ENCODE assay signal across 16 cellular contexts in the genomic region with DNA sequence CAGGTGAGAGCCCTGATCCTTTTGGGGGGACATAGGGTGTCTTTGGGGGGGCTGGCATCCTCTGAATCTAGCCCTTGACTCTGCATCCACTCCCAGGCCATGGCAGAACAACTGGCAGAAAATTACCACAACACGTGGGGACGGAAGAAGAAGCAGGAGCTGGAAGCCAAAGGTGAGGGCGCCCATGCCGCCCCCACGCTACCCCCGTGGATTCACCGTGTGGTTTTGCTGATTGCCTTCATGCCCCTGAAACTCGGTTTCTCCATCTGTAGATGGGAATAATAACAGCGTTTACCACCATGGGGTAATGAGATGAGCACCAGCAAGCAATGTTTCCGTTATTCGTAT.
DNase-seq lines count a peak whose midpoint lies in the region; ATAC-seq, FAIRE-seq and TF ChIP-seq lines count a peak whose summit lies in the region.
"Had no signal": no experiment of that assay in that cellular context is flagged by ENCODE, and none has a peak within 500 bp of the region (broad histone marks: within the 10 kb centered on the region; RNA-seq: fewer than 3 reads in every experiment).

No MANE protein-coding gene starts in this region.

- peak overlapping the region; percentile 63 to 75 for H3K27ac ChIP-seq in A549
- H3K27ac ChIP-seq in KMS-11 = no peak overlapping the region
- no peak overlapping the region for H3K27ac ChIP-seq in uterus
- H3K27ac ChIP-seq: right lobe of liver had no signal

- TF ChIP-seq POLR2A in A549 (IDR thresholded peaks at IDR 0.05; ENCODE audit: low read length) (no peak), uterus (IDR thresholded peaks at IDR 0.05) (no peak)

- peaks cover 6% of the 10 kb centered on the region for H3K36me3 Mint-ChIP-seq in Caco-2 (ENCODE audit: insufficient read depth, unreplicated experiment)
- H3K36me3 Mint-ChIP-seq in activated T-helper 17 cell treated with anti-CD3 and anti-CD28 coated beads, Interleukin-2, amount 50 U/mL, for 72 hours (ENCODE audit: low read depth) = peaks cover 55% of the 10 kb centered on the region
- H3K36me3 Mint-ChIP-seq: CD14-positive monocyte, type B pancreatic cell had no signal

- H3K27ac Mint-ChIP-seq in Caco-2 (ENCODE audit: unreplicated experiment) = no peak overlapping the region
- no peak overlapping the region for H3K27ac Mint-ChIP-seq in activated T-helper 17 cell treated with anti-CD3 and anti-CD28 coated beads, Interleukin-2, amount 50 U/mL, for 72 hours
- H3K27ac Mint-ChIP-seq: activated CD8-positive, alpha-beta T cell treated with anti-CD3 and anti-CD28 coated beads, Interleukin-2, amount 10 ng/mL, durations not matched to agents 7 days and 5 days; T-helper 17 cell; type B pancreatic cell had no signal

- H3K4me2 ChIP-seq in A549 (peak overlapping the region; percentile 85), KMS-11 (peak overlapping the region; percentile 23; the same call in 1 of the 2 replicates)

- peak overlapping the region; percentile 38 for H3K4me3 ChIP-seq in A549
- H3K4me3 ChIP-seq in Caco-2 (ENCODE audit: low read depth, low read length) = no peak overlapping the region
- no peak overlapping the region for H3K4me3 ChIP-seq in KMS-11 (IDR thresholded peaks at IDR 0.05; ENCODE audit: insufficient read depth, low read depth, low read length)
- H3K4me3 ChIP-seq in uterus = no peak overlapping the region
- H3K4me3 ChIP-seq: right lobe of liver had no signal

- FAIRE-seq in A549 (lab: Jason Lieb, UNC) = no peak
- FAIRE-seq: frontal cortex had no signal

- H3K4me3 Mint-ChIP-seq in Caco-2 (ENCODE audit: unreplicated experiment) = peak overlapping the region; percentile 30
- peak overlapping the region; percentile 33 for H3K4me3 Mint-ChIP-seq in activated T-helper 17 cell treated with anti-CD3 and anti-CD28 coated beads, Interleukin-2, amount 50 U/mL, for 72 hours
- H3K4me3 Mint-ChIP-seq: activated CD8-positive, alpha-beta T cell treated with anti-CD3 and anti-CD28 coated beads, Interleukin-2, amount 10 ng/mL, durations not matched to agents 7 days and 5 days; neural crest cell; type B pancreatic cell had no signal

- CTCF ChIA-PET in A549 (lab: Yijun Ruan, JAX) = interaction anchor here (1.0 to 12.7 kb wide), 8 partner anchors 9 to 427 kb away, joined by 3 to 160 read pairs (median 8); partner anchors contain the start of genes FAM98C, MRPS12 and SARS2
- CTCF ChIA-PET in Caco-2 (lab: Charles Lee) = interaction anchor here (0.6 kb wide), 1 partner anchor 103 kb away, joined by 4 read pairs; no protein-coding TSS in a partner anchor

- peaks cover 6% of the 10 kb centered on the region for H3K4me1 Mint-ChIP-seq in Caco-2 (ENCODE audit: low read depth, unreplicated experiment)
- peaks cover 4% of the 10 kb centered on the region for H3K4me1 Mint-ChIP-seq in activated T-helper 17 cell treated with anti-CD3 and anti-CD28 coated beads, Interleukin-2, amount 50 U/mL, for 72 hours
- H3K4me1 Mint-ChIP-seq: neural crest cell had no signal

- ATAC-seq in A549 = no peak
- no peak for ATAC-seq in activated T-helper 17 cell treated with anti-CD3 and anti-CD28 coated beads, Interleukin-2, amount 50 U/mL, for 72 hours (replicated peaks)
- ATAC-seq in GM19324 (IDR thresholded peaks at IDR 0.05; ENCODE audit: low FRiP score, unreplicated experiment) = no peak
- ATAC-seq in HG03095 (IDR thresholded peaks at IDR 0.05; ENCODE audit: unreplicated experiment) = no peak

- H3K9me3 ChIP-seq in A549 = no peaks in the 10 kb centered on the region
- H3K9me3 ChIP-seq in Caco-2 = no peaks in the 10 kb centered on the region
- no peaks in the 10 kb centered on the region for H3K9me3 ChIP-seq in uterus
- H3K9me3 ChIP-seq: right lobe of liver had no signal

- no peak for TF ChIP-seq EP300 in A549 (IDR thresholded peaks at IDR 0.05)

- H3K36me3 ChIP-seq in Caco-2 (ENCODE audit: control insufficient read depth, insufficient read depth, low read length) (no peaks in the 10 kb centered on the region), KMS-11 (ENCODE audit: insufficient read depth) (no peaks in the 10 kb centered on the region), uterus (no peaks in the 10 kb centered on the region)
- H3K36me3 ChIP-seq: right lobe of liver had no signal

- WGBS in A549 (ENCODE audit: missing lambda C conversion rate) = 62% methylated on average over 11 of the region's 11 CpGs

- H3K9ac ChIP-seq in KMS-11 = no peak overlapping the region

- H4K20me1 ChIP-seq in KMS-11 (ENCODE audit: insufficient read depth) = no peaks in the 10 kb centered on the region

- DNase-seq in A549 (ENCODE audit: low read depth in 1 of 2, low spot score in 1 of 2) (no peak), Caco-2 (no peak), NCI-H345 (lab: John Stamatoyannopoulos, UW) (no peak), uterus (no peak)
- DNase-seq: NCI-H510A treated with DMSO at 0.1 percent for 48 hours had no signal

- POLR2A ChIA-PET in A549 (lab: Yijun Ruan, JAX) (interaction anchor here (1.0 to 1.2 kb wide), 3 partner anchors 104 to 343 kb away, joined by 4 to 12 read pairs (median 8); partner anchors contain the start of genes EIF3K and FAM98C), Caco-2 (lab: Charles Lee) (no interaction called here)

- intact Hi-C loops in Caco-2 (cut with micrococcal nuclease; ENCODE audit: unreplicated experiment) (no loop called here), uterus (cut with DNase I; ENCODE audit: low total_unique reads) (no loop called here)

- H2AFZ ChIP-seq in KMS-11 (ENCODE audit: low read depth) = peak overlapping the region; percentile 75

- H3K4me1 ChIP-seq in A549 (peaks cover 16% of the 10 kb centered on the region), Caco-2 (no peaks in the 10 kb centered on the region), KMS-11 (ENCODE audit: low read depth, poor library complexity, severe bottlenecking) (peaks cover 5% of the 10 kb centered on the region), uterus (no peaks in the 10 kb centered on the region)
- H3K4me1 ChIP-seq: right lobe of liver had no signal

- TF ChIP-seq RAD21 in A549 (conservative IDR thresholded peaks at IDR 0.05 in 1 of 2, IDR thresholded peaks at IDR 0.05 in 1 of 2) = no peak

- TF ChIP-seq CTCF in A549 (IDR thresholded peaks at IDR 0.05) (no peak), Caco-2 (IDR thresholded peaks at IDR 0.05; ENCODE audit: insufficient read depth in 1 of 2, low read depth in 1 of 2, low read length in 1 of 2, severe bottlenecking in 1 of 2, unreplicated experiment in 1 of 2) (no peak), KMS-11 (conservative IDR thresholded peaks at IDR 0.05; ENCODE audit: low read depth, low read length) (no peak), uterus (IDR thresholded peaks at IDR 0.05) (no peak)

- BruUV-seq in Caco-2 (replicated peaks; lab: Mats Ljungman, UMichigan) = no TSS peak

- H3K79me2 ChIP-seq in KMS-11 (ENCODE audit: insufficient read depth, low read depth) = no peaks in the 10 kb centered on the region

- H3K27me3 Mint-ChIP-seq in Caco-2 (ENCODE audit: insufficient read depth, unreplicated experiment) = peaks cover 4% of the 10 kb centered on the region
- H3K27me3 Mint-ChIP-seq in activated T-helper 17 cell treated with anti-CD3 and anti-CD28 coated beads, Interleukin-2, amount 50 U/mL, for 72 hours = peaks cover 2% of the 10 kb centered on the region
- H3K27me3 Mint-ChIP-seq: T-helper 17 cell had no signal

- no peaks in the 10 kb centered on the region for H3K9me3 Mint-ChIP-seq in Caco-2 (ENCODE audit: unreplicated experiment)
- H3K9me3 Mint-ChIP-seq in activated T-helper 17 cell treated with anti-CD3 and anti-CD28 coated beads, Interleukin-2, amount 50 U/mL, for 72 hours = no peaks in the 10 kb centered on the region
- H3K9me3 Mint-ChIP-seq: type B pancreatic cell had no signal

- H3K27me3 ChIP-seq in Caco-2 (replicated peaks; ENCODE audit: control insufficient read depth, insufficient read depth, low read length) (no peaks in the 10 kb centered on the region), KMS-11 (ENCODE audit: insufficient read depth, low read depth) (peaks cover 44% of the 10 kb centered on the region; the same call in 1 of the 2 replicates), uterus (no peaks in the 10 kb centered on the region)
- H3K27me3 ChIP-seq: right lobe of liver had no signal

TF ChIP-seq in A549, 52 proteins besides CTCF, POLR2A, EP300 and RAD21 (continues in another document):
- TF ChIP-seq HEYL (CRISPR knock-in tag; IDR thresholded peaks at IDR 0.05) (no peak), JUNB (IDR thresholded peaks at IDR 0.05) (no peak), E2F6 (IDR thresholded peaks at IDR 0.05; ENCODE audit: borderline replicate concordance, low read depth) (no peak), MAX (IDR thresholded peaks at IDR 0.05) (no peak), RFX5 (IDR thresholded peaks at IDR 0.05) (no peak), HMGXB4 (CRISPR knock-in tag; IDR thresholded peaks at IDR 0.05; ENCODE audit: borderline replicate concordance) (no peak), CHD2 (IDR thresholded peaks at IDR 0.05; ENCODE audit: low read length, partially characterized antibody) (no peak), ZSCAN20 (CRISPR knock-in tag; IDR thresholded peaks at IDR 0.05) (no peak), HOXB5 (CRISPR knock-in tag; IDR thresholded peaks at IDR 0.05) (no peak), KDM1A (IDR thresholded peaks at IDR 0.05; ENCODE audit: low read depth) (no peak), GATA3 (IDR thresholded peaks at IDR 0.05; ENCODE audit: borderline replicate concordance) (no peak), ZNF302 (CRISPR knock-in tag; IDR thresholded peaks at IDR 0.05) (no peak), BHLHE40 (IDR thresholded peaks at IDR 0.05; ENCODE audit: low read depth, low read length) (no peak)

Comparison
In these comparisons a context has a peak if more than half of its experiments do, and no peak if none do; other contexts are left out.
1. H3K27ac ChIP-seq: peak in A549 (2 of 2); none in KMS-11 (single experiment) and uterus (0 of 2).